Comparison of ENCODE assay signal across 16 cellular contexts in genomic region chr21:29238052-29238966, GRCh38.
DNase-seq lines count a peak whose midpoint lies in the region; ATAC-seq and TF ChIP-seq lines count a peak whose summit lies in the region.
"Had no signal": no experiment of that assay in that cellular context is flagged by ENCODE, and none has a peak within 500 bp of the region (broad histone marks: within the 10 kb centered on the region; RNA-seq: fewer than 3 reads in every experiment).

No MANE protein-coding gene starts in this region.

- POLR2A ChIA-PET in MCF 10A (lab: Yijun Ruan, JAX): interaction anchor here (0.7 to 1.6 kb wide), 5 partner anchors 18 to 122 kb away, joined by 3 to 10 read pairs (median 4); no protein-coding TSS in a partner anchor
- POLR2A ChIA-PET in GM10248 (lab: Yijun Ruan, JAX): interaction anchor here (4.8 kb wide), 1 partner anchor 62 kb away, joined by 30 read pairs; the partner anchor contains the start of gene BACH1
- POLR2A ChIA-PET in Caco-2 (lab: Charles Lee): no interaction called here

- no peaks in the 10 kb centered on the region for H3K36me3 ChIP-seq in right atrium auricular region
- H3K36me3 ChIP-seq in Caco-2 (ENCODE audit: control insufficient read depth, insufficient read depth, low read length): no peaks in the 10 kb centered on the region
- H3K36me3 ChIP-seq: tibial nerve had no signal

- H3K36me3 Mint-ChIP-seq in MCF 10A (ENCODE audit: insufficient read depth, unreplicated experiment) (no peaks in the 10 kb centered on the region), Caco-2 (ENCODE audit: insufficient read depth, unreplicated experiment) (no peaks in the 10 kb centered on the region)
- H3K36me3 Mint-ChIP-seq in activated CD8-positive, alpha-beta memory T cell treated with anti-CD3 and anti-CD28 coated beads, Interleukin-2, amount 10 ng/mL, durations not matched to agents 7 days and 5 days: peaks cover 3% of the 10 kb centered on the region
- H3K36me3 Mint-ChIP-seq: natural killer cell treated with Interleukin-12 subunit alpha and Interleukin-12 subunit beta and Interleukin-15 and Interleukin-18, amount 100 ng/mL, for 72 hours had no signal

- no peaks in the 10 kb centered on the region for H3K27me3 ChIP-seq in right atrium auricular region
- H3K27me3 ChIP-seq in Caco-2 (replicated peaks; ENCODE audit: control insufficient read depth, insufficient read depth, low read length): no peaks in the 10 kb centered on the region
- H3K27me3 ChIP-seq: tibial nerve had no signal

- H3K4me3 Mint-ChIP-seq in MCF 10A (ENCODE audit: unreplicated experiment) (no peak overlapping the region), Caco-2 (ENCODE audit: unreplicated experiment) (no peak overlapping the region)
- no peak overlapping the region for H3K4me3 Mint-ChIP-seq in activated CD8-positive, alpha-beta memory T cell treated with anti-CD3 and anti-CD28 coated beads, Interleukin-2, amount 10 ng/mL, durations not matched to agents 7 days and 5 days
- H3K4me3 Mint-ChIP-seq: activated CD4-positive, alpha-beta T cell treated with anti-CD3 and anti-CD28 coated beads for 36 hours; central memory CD8-positive, alpha-beta T cell; natural killer cell treated with Interleukin-12 subunit alpha and Interleukin-12 subunit beta and Interleukin-15 and Interleukin-18, amount 100 ng/mL, for 72 hours had no signal

- peak; percentile 20 for ATAC-seq in Right ventricle myocardium inferior
- peak; percentile 62 for ATAC-seq in left ventricle myocardium superior
- ATAC-seq in activated CD8-positive, alpha-beta memory T cell treated with anti-CD3 and anti-CD28 coated beads, Interleukin-2, amount 10 ng/mL, durations not matched to agents 7 days and 5 days: no peak
- ATAC-seq: A549; activated CD4-positive, alpha-beta T cell treated with anti-CD3 and anti-CD28 coated beads for 36 hours; natural killer cell treated with Interleukin-12 subunit alpha and Interleukin-12 subunit beta and Interleukin-15 and Interleukin-18, amount 100 ng/mL, for 72 hours had no signal

- no peak for DNase-seq in Right ventricle myocardium inferior (ENCODE audit: missing footprints)
- DNase-seq in right atrium auricular region (ENCODE audit: low spot score): no peak
- peak; percentile 55 for DNase-seq in MCF 10A (ENCODE audit: unreplicated experiment)
- no peak for DNase-seq in left ventricle myocardium superior
- no peak for DNase-seq in GM10248 (ENCODE audit: extremely low spot score)
- DNase-seq in Caco-2: no peak
- DNase-seq in nucleus accumbens (lab: John Stamatoyannopoulos, UW): no peak
- DNase-seq in activated CD8-positive, alpha-beta memory T cell treated with anti-CD3 and anti-CD28 coated beads, Interleukin-2, amount 10 ng/mL, durations not matched to agents 7 days and 5 days: no peak
- DNase-seq: activated CD4-positive, alpha-beta T cell treated with anti-CD3 and anti-CD28 coated beads for 36 hours; NCI-H187; NCI-H774 had no signal

- H3K9me3 Mint-ChIP-seq in MCF 10A (ENCODE audit: unreplicated experiment) (no peaks in the 10 kb centered on the region), Caco-2 (ENCODE audit: unreplicated experiment) (no peaks in the 10 kb centered on the region)
- H3K9me3 Mint-ChIP-seq in activated CD8-positive, alpha-beta memory T cell treated with anti-CD3 and anti-CD28 coated beads, Interleukin-2, amount 10 ng/mL, durations not matched to agents 7 days and 5 days (ENCODE audit: low read depth): peaks cover 1% of the 10 kb centered on the region
- H3K9me3 Mint-ChIP-seq: central memory CD8-positive, alpha-beta T cell; natural killer cell treated with Interleukin-12 subunit alpha and Interleukin-12 subunit beta and Interleukin-15 and Interleukin-18, amount 100 ng/mL, for 72 hours had no signal

- peaks cover 0 to 19% of the 10 kb centered on the region in 2 donors for H3K4me1 ChIP-seq in right atrium auricular region
- peaks cover 6% of the 10 kb centered on the region; the same call in 1 of the 2 replicates for H3K4me1 ChIP-seq in Caco-2
- H3K4me1 ChIP-seq: A549 had no signal

- peak overlapping the region; percentile 1 for H3K27ac Mint-ChIP-seq in MCF 10A (ENCODE audit: low read depth, unreplicated experiment)
- H3K27ac Mint-ChIP-seq in Caco-2 (ENCODE audit: unreplicated experiment): no peak overlapping the region
- no peak overlapping the region for H3K27ac Mint-ChIP-seq in activated CD8-positive, alpha-beta memory T cell treated with anti-CD3 and anti-CD28 coated beads, Interleukin-2, amount 10 ng/mL, durations not matched to agents 7 days and 5 days
- H3K27ac Mint-ChIP-seq: activated CD4-positive, alpha-beta T cell treated with anti-CD3 and anti-CD28 coated beads for 36 hours; natural killer cell treated with Interleukin-12 subunit alpha and Interleukin-12 subunit beta and Interleukin-15 and Interleukin-18, amount 100 ng/mL, for 72 hours had no signal

- H3K27me3 Mint-ChIP-seq in MCF 10A (ENCODE audit: insufficient read depth, unreplicated experiment): no peaks in the 10 kb centered on the region
- H3K27me3 Mint-ChIP-seq in Caco-2 (ENCODE audit: insufficient read depth, unreplicated experiment): no peaks in the 10 kb centered on the region
- peaks cover 50% of the 10 kb centered on the region for H3K27me3 Mint-ChIP-seq in activated CD8-positive, alpha-beta memory T cell treated with anti-CD3 and anti-CD28 coated beads, Interleukin-2, amount 10 ng/mL, durations not matched to agents 7 days and 5 days

- intact Hi-C loops in Right ventricle myocardium inferior (cut with DNase I): loop anchor here (5.0 to 10.0 kb wide), 2 partner anchors 49 to 136 kb away; no protein-coding TSS in a partner anchor
- intact Hi-C loops in MCF 10A (cut with micrococcal nuclease): loop anchor here (10.0 kb wide), 1 partner anchor 56 kb away; the partner anchor contains the start of gene BACH1
- intact Hi-C loops in left ventricle myocardium superior (cut with micrococcal nuclease): no loop called here
- intact Hi-C loops in Caco-2 (cut with micrococcal nuclease; ENCODE audit: unreplicated experiment): no loop called here

- BruUV-seq in MCF 10A (replicated peaks; lab: Mats Ljungman, UMichigan): no TSS peak
- BruUV-seq in Caco-2 (replicated peaks; lab: Mats Ljungman, UMichigan): no TSS peak

- H3K4me1 Mint-ChIP-seq in MCF 10A (ENCODE audit: insufficient read depth, unreplicated experiment) (peaks cover 25% of the 10 kb centered on the region), Caco-2 (ENCODE audit: low read depth, unreplicated experiment) (peaks cover 10% of the 10 kb centered on the region)
- peaks cover 7% of the 10 kb centered on the region for H3K4me1 Mint-ChIP-seq in activated CD8-positive, alpha-beta memory T cell treated with anti-CD3 and anti-CD28 coated beads, Interleukin-2, amount 10 ng/mL, durations not matched to agents 7 days and 5 days

- H3K4me3 ChIP-seq in right atrium auricular region (no peak overlapping the region), Caco-2 (ENCODE audit: low read depth, low read length) (no peak overlapping the region)
- H3K4me3 ChIP-seq: A549, SK-N-MC, tibial nerve had no signal

- H3K9me3 ChIP-seq in right atrium auricular region: no peaks in the 10 kb centered on the region
- H3K9me3 ChIP-seq in Caco-2: no peaks in the 10 kb centered on the region
- H3K9me3 ChIP-seq: A549, tibial nerve had no signal

- CTCF ChIA-PET in MCF 10A (lab: Yijun Ruan, JAX) (no interaction called here), GM10248 (lab: Yijun Ruan, JAX) (interaction anchor here (1.3 to 2.7 kb wide), 2 partner anchors 53 to 63 kb away, joined by 3 to 8 read pairs; no protein-coding TSS in a partner anchor), Caco-2 (lab: Charles Lee) (no interaction called here)
- CTCF ChIA-PET in activated CD8-positive, alpha-beta memory T cell treated with anti-CD3 and anti-CD28 coated beads, Interleukin-2, amount 10 ng/mL, durations not matched to agents 7 days and 5 days (lab: Charles Lee): no interaction called here

- TF ChIP-seq CTCF in right atrium auricular region (IDR thresholded peaks at IDR 0.05): no peak
- no peak for TF ChIP-seq CTCF in MCF 10A (IDR thresholded peaks at IDR 0.05; ENCODE audit: unreplicated experiment)
- no peak for TF ChIP-seq CTCF in GM10248 (IDR thresholded peaks at IDR 0.05; ENCODE audit: control extremely low read depth, extremely low read depth, low read depth, missing control alignments)
- TF ChIP-seq CTCF in Caco-2 (IDR thresholded peaks at IDR 0.05; ENCODE audit: insufficient read depth in 1 of 2, low read depth in 1 of 2, low read length in 1 of 2, severe bottlenecking in 1 of 2, unreplicated experiment in 1 of 2): no peak

- H3K27ac ChIP-seq in right atrium auricular region: no peak overlapping the region
- H3K27ac ChIP-seq: A549, SK-N-MC, tibial nerve had no signal

Comparison
In these comparisons a context has a peak if more than half of its experiments do, and no peak if none do; other contexts are left out.
1. intact Hi-C loops: an anchor here in Right ventricle myocardium inferior (5.0 to 10.0 kb wide) and MCF 10A (10.0 kb wide); none called in left ventricle myocardium superior and Caco-2.